12 cellular contexts compared by ENCODE assay signal in genomic region chr5:135185461-135186075, GRCh38.
DNase-seq lines count a peak whose midpoint lies in the region; ATAC-seq and TF ChIP-seq lines count a peak whose summit lies in the region.
"Had no signal": no experiment of that assay in that cellular context is flagged by ENCODE, and none has a peak within 500 bp of the region (broad histone marks: within the 10 kb centered on the region; RNA-seq: fewer than 3 reads in every experiment).

No MANE protein-coding gene starts in this region.

- H2BK120ac ChIP-seq in mesendoderm (ENCODE audit: low read depth, low read length): no peak overlapping the region

- H4K5ac ChIP-seq in mesendoderm (ENCODE audit: low read length): no peak overlapping the region

- no peak overlapping the region for H3K4ac ChIP-seq in mesendoderm (ENCODE audit: low read depth, low read length)

- H3K36me3 ChIP-seq in mesendoderm (ENCODE audit: control insufficient read depth, insufficient read depth, low read length): no peaks in the 10 kb centered on the region
- H3K36me3 ChIP-seq: tibial artery had no signal

- in situ Hi-C loops in astrocyte of the spinal cord (cut with HindIII; ENCODE audit: low sequenced_read_pairs): no loop called here

- H3K56ac ChIP-seq in mesendoderm (ENCODE audit: low read length): no peak overlapping the region

- H3K4me3 ChIP-seq in astrocyte of the spinal cord (ENCODE audit: low read depth, low read length) (no peak overlapping the region), mesendoderm (ENCODE audit: low read length) (no peak overlapping the region)
- H3K4me3 ChIP-seq: tibial artery had no signal

- no peak for ATAC-seq in HG02884 (IDR thresholded peaks at IDR 0.05; ENCODE audit: unreplicated experiment)
- no peak for ATAC-seq in HG02588 (IDR thresholded peaks at IDR 0.05; ENCODE audit: unreplicated experiment)
- ATAC-seq: CD8-positive, alpha-beta T cell had no signal

- H3K23ac ChIP-seq in mesendoderm (ENCODE audit: low read length): no peak overlapping the region

- H2AK5ac ChIP-seq in mesendoderm (ENCODE audit: low read length): peak overlapping the region; percentile 34

- no peak overlapping the region for H3K9ac ChIP-seq in mesendoderm (ENCODE audit: low read length)

- no peak overlapping the region for H3K18ac ChIP-seq in mesendoderm (ENCODE audit: low read length)

- TF ChIP-seq CTCF in astrocyte of the spinal cord (IDR thresholded peaks at IDR 0.05; ENCODE audit: low read depth, low read length): no peak

- H4K8ac ChIP-seq in mesendoderm (ENCODE audit: low read depth, low read length): no peak overlapping the region

- no peaks in the 10 kb centered on the region for H3K79me1 ChIP-seq in mesendoderm (ENCODE audit: low read length)

- peak; percentile 65 for DNase-seq in AG20443 (ENCODE audit: low spot score)
- DNase-seq in LHCN-M2 (ENCODE audit: low read depth): peak; percentile 49
- peak; percentile 71 for DNase-seq in astrocyte of the spinal cord (ENCODE audit: low read depth, low spot score)
- DNase-seq in mesendoderm: peak; percentile 32
- DNase-seq in NCI-H774 (lab: John Stamatoyannopoulos, UW): no peak
- DNase-seq in foreskin melanocyte: no peak
- DNase-seq: activated B cell treated with CpG ODN at 0.5 μM for 24 hours; CD8-positive, alpha-beta T cell; H7; tibial artery had no signal

- no peak overlapping the region for H2BK15ac ChIP-seq in mesendoderm (replicated peaks; ENCODE audit: low read depth)

- no peak overlapping the region for H2BK5ac ChIP-seq in mesendoderm (ENCODE audit: low read length)

- no peaks in the 10 kb centered on the region for H3K4me1 ChIP-seq in mesendoderm (ENCODE audit: control insufficient read depth, low read depth, low read length)

- H3K27me3 ChIP-seq in mesendoderm (ENCODE audit: insufficient read depth, low read length, poor library complexity): no peaks in the 10 kb centered on the region
- H3K27me3 ChIP-seq: tibial artery had no signal

- H3K79me2 ChIP-seq in mesendoderm (ENCODE audit: control insufficient read depth, insufficient read depth, low read length): no peaks in the 10 kb centered on the region

- WGBS in mesendoderm (ENCODE audit: extremely low coverage, insufficient coverage, low lambda C conversion rate): no CpG with 5 or more reads among the region's 6 CpGs

- H3K4me2 ChIP-seq in mesendoderm (ENCODE audit: low read length): no peak overlapping the region

- H3K27ac ChIP-seq in mesendoderm (ENCODE audit: low read depth, low read length): no peak overlapping the region
- H3K27ac ChIP-seq: tibial artery had no signal

Comparison
In these comparisons a context has a peak if more than half of its experiments do, and no peak if none do; other contexts are left out.
1. DNase-seq: peak in AG20443 (single experiment), LHCN-M2 (single experiment), astrocyte of the spinal cord (single experiment) and mesendoderm (single experiment); none in NCI-H774 (single experiment) and foreskin melanocyte (single experiment).